8 cellular contexts compared by ENCODE assay signal in the genomic region with DNA sequence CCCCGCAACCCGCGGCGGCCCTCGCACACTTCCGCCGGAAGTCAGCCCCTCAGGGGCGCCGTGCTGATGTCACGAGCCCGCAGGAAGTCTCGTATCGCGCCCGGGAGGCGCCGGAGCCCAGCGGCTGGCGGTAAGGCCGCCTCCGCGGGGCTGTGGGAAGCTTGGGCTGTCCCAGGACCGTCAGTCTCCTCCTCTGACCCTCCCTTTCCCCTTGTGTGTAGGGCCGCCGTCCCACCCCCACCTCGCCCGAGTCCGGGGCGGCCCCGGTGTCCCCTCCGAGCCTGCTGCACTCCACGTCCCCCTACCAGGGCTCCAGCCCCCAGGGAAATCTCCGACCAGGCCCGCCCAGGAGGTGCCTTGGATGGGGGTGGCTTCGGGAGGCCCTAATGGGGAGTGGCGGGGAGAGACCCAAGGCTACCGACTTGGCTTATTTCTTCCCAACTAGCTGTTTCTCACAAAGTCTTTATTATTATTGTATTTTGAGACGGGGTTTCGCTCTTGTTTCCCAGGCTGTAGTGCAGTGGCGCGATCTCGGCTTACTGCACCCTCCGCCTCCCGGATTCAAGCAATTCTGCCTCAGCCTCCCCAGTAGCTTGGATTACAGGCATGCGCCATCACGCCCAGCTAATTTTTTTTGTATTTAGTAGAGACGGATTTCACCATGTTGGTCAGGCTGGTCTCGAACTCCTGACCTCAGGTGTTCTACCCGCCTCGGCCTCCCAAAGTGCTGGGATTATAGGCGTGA. TPM values are rescaled to one million over a fixed set of nuclear protein-coding genes. Genes with fewer than 3 reads are reported as not detected.
DNase-seq lines count a peak whose midpoint lies in the region; ATAC-seq and TF ChIP-seq lines count a peak whose summit lies in the region.

ZDHHC4 (plus strand) TSS at position 86 of the 745 bp plus-strand sequence. CDS start 3,108 bp downstream, outside the sequence.

- no peaks in the 10 kb centered on the region for H4K20me1 ChIP-seq in smooth muscle cell (ENCODE audit: low read depth)

- 28% methylated on average over 40 of the region's 51 CpGs for WGBS in smooth muscle cell (ENCODE audit: low lambda C conversion rate)

- H3K27ac ChIP-seq in ACC112 (ENCODE audit: low read depth, low read length), result peak within 1 kb of the TSS; percentile 80
- H3K27ac ChIP-seq in VCaP, result peak within 1 kb of the TSS; percentile 74
- H3K27ac ChIP-seq in smooth muscle cell (ENCODE audit: low read depth), result peak within 1 kb of the TSS; percentile 88

- H3F3A ChIP-seq in smooth muscle cell (ENCODE audit: low read depth), result no peaks in the 10 kb centered on the region

- in situ Hi-C loops in T47D (cut with HindIII; ENCODE audit: low pct_unique_long_range_greater_than_20kb, low sequenced_read_pairs), result no loop called here

- H3K4me1 ChIP-seq in ACC112 (ENCODE audit: control insufficient read depth, insufficient read depth, low read length, unreplicated experiment), result no peaks in the 10 kb centered on the region
- H3K4me1 ChIP-seq in smooth muscle cell (ENCODE audit: low read depth), result peaks cover 6% of the 10 kb centered on the region

- peak; percentile 91 for DNase-seq in NCI-H2196 (lab: John Stamatoyannopoulos, UW; ENCODE audit: unreplicated experiment)
- peak; percentile 91 to 97 for DNase-seq in T47D (ENCODE audit: low read depth in 1 of 2, low spot score in 1 of 2)
- peak; percentile 96 for DNase-seq in iPS-NIHi7 (ENCODE audit: extremely low spot score)
- DNase-seq in smooth muscle cell (lab: John Stamatoyannopoulos, UW; ENCODE audit: unreplicated experiment), result peak; percentile 38

- H2AFZ ChIP-seq in ACC112 (ENCODE audit: low read length, unreplicated experiment) (peak within 1 kb of the TSS; percentile 92), smooth muscle cell (ENCODE audit: low read depth) (peak within 1 kb of the TSS; percentile 86)

- TF ChIP-seq CTCF in VCaP (conservative IDR thresholded peaks at IDR 0.05) (no peak), smooth muscle cell (IDR thresholded peaks at IDR 0.05; ENCODE audit: borderline replicate concordance, insufficient read depth, poor library complexity, severe bottlenecking) (no peak)

- peak within 1 kb of the TSS; percentile 95 for H3K4me2 ChIP-seq in smooth muscle cell

- no peaks in the 10 kb centered on the region for H3K9me3 ChIP-seq in smooth muscle cell (replicated peaks; ENCODE audit: low read depth)

- no peaks in the 10 kb centered on the region for H3K27me3 ChIP-seq in ACC112 (ENCODE audit: insufficient read depth, low read length)
- H3K27me3 ChIP-seq in smooth muscle cell (ENCODE audit: low read depth), result no peaks in the 10 kb centered on the region

- H3K36me3 ChIP-seq in ACC112 (ENCODE audit: insufficient read depth, low read length), result 0 out of 2 replicates have a peak, but pooled peaks cover 5% of the 10 kb centered on the region
- H3K36me3 ChIP-seq in smooth muscle cell (ENCODE audit: low read depth), result peaks cover 10% of the 10 kb centered on the region

- peak within 1 kb of the TSS; percentile 94 for H3K9ac ChIP-seq in smooth muscle cell (ENCODE audit: low read depth)

- ATAC-seq in GM18868 (IDR thresholded peaks at IDR 0.05; ENCODE audit: unreplicated experiment) (peak; percentile 97), HG03103 (IDR thresholded peaks at IDR 0.05; ENCODE audit: low read depth, unreplicated experiment) (peak; percentile 95)

- H3K79me2 ChIP-seq in ACC112 (ENCODE audit: control insufficient read depth, insufficient read depth, low read length, unreplicated experiment), result peaks cover 8% of the 10 kb centered on the region
- H3K79me2 ChIP-seq in smooth muscle cell (ENCODE audit: low read depth), result no peaks in the 10 kb centered on the region

- H3K4me3 ChIP-seq in ACC112 (ENCODE audit: low read depth, low read length), result peak within 1 kb of the TSS; percentile 83
- H3K4me3 ChIP-seq in smooth muscle cell, result peak within 1 kb of the TSS; percentile 72

RNA-seq across cellular contexts. Expression of gene ZDHHC4, which starts in this region (rescaled TPM):
- 55.8 and 59.2 TPM in 2 replicates for total RNA-seq in smooth muscle cell
- 69.5 and 86.8 TPM in 2 replicates for polyA plus RNA-seq in smooth muscle cell

Comparison
In these comparisons a context has a peak if more than half of its experiments do, and no peak if none do; other contexts are left out.
1. Peak in every context shown above with its lines: DNase-seq, ATAC-seq, H3K4me3 ChIP-seq and H3K27ac ChIP-seq.
2. DNase-seq: peak in every context shown above with its lines; median percentile 96 in iPS-NIHi7; 94 in T47D; 91 in NCI-H2196; 38 in smooth muscle cell.